In genomic region chr6:1315201-1315559, GRCh38 we compare ENCODE assay signal across 1 cellular context.
TF ChIP-seq lines count a peak whose summit lies in the region.

No MANE protein-coding gene starts in this region.

TF ChIP-seq in HepG2, 621 proteins besides CTCF, POLR2A, EP300 and RAD21 (continues in another document):
- TF ChIP-seq GMEB2 (CRISPR knock-in tag; IDR thresholded peaks at IDR 0.05; ENCODE audit: low read depth) (0 out of 2 replicates have a peak, but pooled peaks have one; percentile 23), NFAT5 (CRISPR knock-in tag; IDR thresholded peaks at IDR 0.05) (no peak), ZNF747 (CRISPR knock-in tag; IDR thresholded peaks at IDR 0.05; ENCODE audit: borderline replicate concordance) (no peak), IRF9 (CRISPR knock-in tag; IDR thresholded peaks at IDR 0.05; ENCODE audit: borderline replicate concordance) (no peak), RCOR2 (CRISPR knock-in tag; IDR thresholded peaks at IDR 0.05) (peak; percentile 22; the same call in 1 of the 2 replicates), SNAPC4 (CRISPR knock-in tag; IDR thresholded peaks at IDR 0.05) (no peak), ZBTB1 (CRISPR knock-in tag; IDR thresholded peaks at IDR 0.05; ENCODE audit: borderline replicate concordance) (no peak), MYPOP (CRISPR knock-in tag; IDR thresholded peaks at IDR 0.05) (no peak), ZNF670 (CRISPR knock-in tag; IDR thresholded peaks at IDR 0.05; ENCODE audit: borderline replicate concordance) (no peak), FOXK1 (CRISPR knock-in tag; IDR thresholded peaks at IDR 0.05; ENCODE audit: borderline replicate concordance, low read depth) (no peak), MAZ (IDR thresholded peaks at IDR 0.05; ENCODE audit: borderline replicate concordance, low read depth, low read length) (no peak), MAZ (CRISPR knock-in tag; IDR thresholded peaks at IDR 0.05; ENCODE audit: low read depth) (no peak), KDM5A (IDR thresholded peaks at IDR 0.05; ENCODE audit: borderline replicate concordance, low read length) (no peak), JARID2 (CRISPR knock-in tag; IDR thresholded peaks at IDR 0.05; ENCODE audit: insufficient replicate concordance) (no peak), ZNF446 (CRISPR knock-in tag; IDR thresholded peaks at IDR 0.05) (no peak), GRHL1 (CRISPR knock-in tag; conservative IDR thresholded peaks at IDR 0.05) (no peak), RBAK (CRISPR knock-in tag; IDR thresholded peaks at IDR 0.05) (no peak), SATB2 (CRISPR knock-in tag; IDR thresholded peaks at IDR 0.05) (no peak), RBM22 (optimal IDR thresholded peaks at IDR 0.05; ENCODE audit: low read length) (peak; percentile 10), CEBPG (CRISPR knock-in tag; IDR thresholded peaks at IDR 0.05) (0 out of 2 replicates have a peak, but pooled peaks have one; percentile 33), GPBP1L1 (CRISPR knock-in tag; IDR thresholded peaks at IDR 0.05) (no peak), ZNF253 (CRISPR knock-in tag; IDR thresholded peaks at IDR 0.05; ENCODE audit: borderline replicate concordance) (no peak), NCOA2 (CRISPR knock-in tag; IDR thresholded peaks at IDR 0.05) (0 out of 2 replicates have a peak, but pooled peaks have one; percentile 0), NRL (CRISPR knock-in tag; IDR thresholded peaks at IDR 0.05; ENCODE audit: borderline replicate concordance) (no peak), MNT (IDR thresholded peaks at IDR 0.05) (no peak), POLR2AphosphoS5 (IDR thresholded peaks at IDR 0.05; ENCODE audit: low read depth, low read length) (peak; percentile 37; the same call in 1 of the 2 replicates), ZMYM3 (CRISPR knock-in tag; IDR thresholded peaks at IDR 0.05) (no peak), ZNF839 (CRISPR knock-in tag; IDR thresholded peaks at IDR 0.05; ENCODE audit: borderline replicate concordance) (no peak), ZNF138 (CRISPR knock-in tag; IDR thresholded peaks at IDR 0.05; ENCODE audit: low read depth) (no peak), POLR2AphosphoS2 (IDR thresholded peaks at IDR 0.05; ENCODE audit: low read depth, low read length) (0 out of 2 replicates have a peak, but pooled peaks have one; percentile 36), ZNF644 (CRISPR knock-in tag; IDR thresholded peaks at IDR 0.05; ENCODE audit: low read depth) (no peak), ZNF777 (CRISPR knock-in tag; IDR thresholded peaks at IDR 0.05) (no peak), ZNF672 (CRISPR knock-in tag; IDR thresholded peaks at IDR 0.05) (no peak)
